ENCODE assay signal across 1 cellular context in the genomic region with DNA sequence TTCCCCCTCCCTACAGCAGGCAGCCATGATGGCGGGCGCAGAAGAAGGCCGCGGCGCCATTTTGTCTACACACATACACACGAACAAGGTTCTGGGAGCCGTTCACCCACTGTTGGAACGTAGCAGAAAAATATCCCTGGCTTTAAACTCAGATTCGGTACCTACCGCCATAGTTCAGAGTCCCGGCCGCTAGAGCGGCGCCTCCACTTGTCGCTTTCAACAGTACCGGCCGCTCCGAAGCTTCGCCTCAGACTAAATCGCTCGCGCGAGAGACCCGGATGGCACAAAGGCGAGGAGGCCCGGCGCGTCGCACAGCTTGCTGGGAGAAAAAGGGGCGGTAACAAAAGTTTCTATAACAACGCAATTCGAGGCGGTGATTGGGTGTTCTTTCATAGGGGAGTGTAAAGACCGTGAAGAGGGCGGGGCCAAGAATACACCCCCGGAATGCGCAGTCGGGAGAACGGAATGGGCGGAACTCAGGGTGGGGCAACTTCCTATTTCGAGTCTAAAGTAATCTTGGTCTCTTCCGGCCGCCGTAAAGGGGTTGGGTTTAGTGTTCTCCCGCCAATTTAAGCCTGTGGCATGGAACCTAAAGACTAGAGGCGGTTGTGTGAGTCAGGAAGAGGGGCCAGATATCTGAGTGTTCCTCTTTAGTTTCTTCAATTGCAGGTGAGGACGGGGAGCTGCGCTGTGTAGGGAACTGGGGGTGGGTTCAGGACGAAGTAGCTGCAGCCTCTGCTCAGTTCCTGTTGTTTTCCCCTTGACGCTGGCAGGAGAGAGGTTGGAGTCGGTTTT.
TF ChIP-seq lines count a peak whose summit lies in the region.

A gene with protein sequence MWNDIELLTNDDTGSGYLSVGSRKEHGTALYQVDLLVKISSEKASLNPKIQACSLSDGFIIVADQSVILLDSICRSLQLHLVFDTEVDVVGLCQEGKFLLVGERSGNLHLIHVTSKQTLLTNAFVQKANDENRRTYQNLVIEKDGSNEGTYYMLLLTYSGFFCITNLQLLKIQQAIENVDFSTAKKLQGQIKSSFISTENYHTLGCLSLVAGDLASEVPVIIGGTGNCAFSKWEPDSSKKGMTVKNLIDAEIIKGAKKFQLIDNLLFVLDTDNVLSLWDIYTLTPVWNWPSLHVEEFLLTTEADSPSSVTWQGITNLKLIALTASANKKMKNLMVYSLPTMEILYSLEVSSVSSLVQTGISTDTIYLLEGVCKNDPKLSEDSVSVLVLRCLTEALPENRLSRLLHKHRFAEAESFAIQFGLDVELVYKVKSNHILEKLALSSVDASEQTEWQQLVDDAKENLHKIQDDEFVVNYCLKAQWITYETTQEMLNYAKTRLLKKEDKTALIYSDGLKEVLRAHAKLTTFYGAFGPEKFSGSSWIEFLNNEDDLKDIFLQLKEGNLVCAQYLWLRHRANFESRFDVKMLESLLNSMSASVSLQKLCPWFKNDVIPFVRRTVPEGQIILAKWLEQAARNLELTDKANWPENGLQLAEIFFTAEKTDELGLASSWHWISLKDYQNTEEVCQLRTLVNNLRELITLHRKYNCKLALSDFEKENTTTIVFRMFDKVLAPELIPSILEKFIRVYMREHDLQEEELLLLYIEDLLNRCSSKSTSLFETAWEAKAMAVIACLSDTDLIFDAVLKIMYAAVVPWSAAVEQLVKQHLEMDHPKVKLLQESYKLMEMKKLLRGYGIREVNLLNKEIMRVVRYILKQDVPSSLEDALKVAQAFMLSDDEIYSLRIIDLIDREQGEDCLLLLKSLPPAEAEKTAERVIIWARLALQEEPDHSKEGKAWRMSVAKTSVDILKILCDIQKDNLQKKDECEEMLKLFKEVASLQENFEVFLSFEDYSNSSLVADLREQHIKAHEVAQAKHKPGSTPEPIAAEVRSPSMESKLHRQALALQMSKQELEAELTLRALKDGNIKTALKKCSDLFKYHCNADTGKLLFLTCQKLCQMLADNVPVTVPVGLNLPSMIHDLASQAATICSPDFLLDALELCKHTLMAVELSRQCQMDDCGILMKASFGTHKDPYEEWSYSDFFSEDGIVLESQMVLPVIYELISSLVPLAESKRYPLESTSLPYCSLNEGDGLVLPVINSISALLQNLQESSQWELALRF (N-terminal part only) (plus strand): TSS at position 567 of the 795 bp plus-strand sequence. CDS start 2,815 bp downstream, outside the sequence.
TSS of gene RSRC2 (minus strand) at position 254 of the 795 bp plus-strand sequence. CDS start at position 171, 83 bp downstream.

TF ChIP-seq in HEK293, 187 proteins besides CTCF, POLR2A, EP300 and RAD21 (continued from another document and continues in another):
- TF ChIP-seq ZNF280C (tag by site-specific recombination; IDR thresholded peaks at IDR 0.05) = no peak
- TF ChIP-seq ZSCAN30 (tag by site-specific recombination; IDR thresholded peaks at IDR 0.05) = peak; percentile 72
- TF ChIP-seq ZNF398 (tag by site-specific recombination; IDR thresholded peaks at IDR 0.05) = 0 out of 2 replicates have a peak, but pooled peaks have one; percentile 8
- no peak for TF ChIP-seq ZNF18 (tag by site-specific recombination; IDR thresholded peaks at IDR 0.05)
- TF ChIP-seq ZNF274 (IDR thresholded peaks at IDR 0.05; ENCODE audit: low read length) = no peak
- TF ChIP-seq ZNF274 (tag by site-specific recombination; IDR thresholded peaks at IDR 0.05; ENCODE audit: borderline replicate concordance) = no peak
- TF ChIP-seq ZFP69B (tag by site-specific recombination; IDR thresholded peaks at IDR 0.05) = peak; percentile 65
- TF ChIP-seq ZBTB7A (tag by site-specific recombination; IDR thresholded peaks at IDR 0.05; ENCODE audit: low read depth) = no peak
- no peak for TF ChIP-seq ZNF768 (tag by site-specific recombination; IDR thresholded peaks at IDR 0.05)
- TF ChIP-seq ZBTB49 (tag by site-specific recombination; IDR thresholded peaks at IDR 0.05; ENCODE audit: low read depth) = no peak
- no peak for TF ChIP-seq ZNF510 (tag by site-specific recombination; IDR thresholded peaks at IDR 0.05; ENCODE audit: insufficient replicate concordance)
- TF ChIP-seq ZNF155 (tag by site-specific recombination; IDR thresholded peaks at IDR 0.05) = no peak
- TF ChIP-seq ZNF157 (tag by site-specific recombination; IDR thresholded peaks at IDR 0.05) = no peak
- TF ChIP-seq SCRT1 (tag by site-specific recombination; IDR thresholded peaks at IDR 0.05; ENCODE audit: borderline replicate concordance) = peak; percentile 84
- no peak for TF ChIP-seq ZNF670 (tag by site-specific recombination; IDR thresholded peaks at IDR 0.05; ENCODE audit: low read depth)
- TF ChIP-seq ZNF404 (tag by site-specific recombination; IDR thresholded peaks at IDR 0.05) = no peak
- no peak for TF ChIP-seq ZNF654 (tag by site-specific recombination; IDR thresholded peaks at IDR 0.05; ENCODE audit: low read depth)
- TF ChIP-seq, protein P1, sequence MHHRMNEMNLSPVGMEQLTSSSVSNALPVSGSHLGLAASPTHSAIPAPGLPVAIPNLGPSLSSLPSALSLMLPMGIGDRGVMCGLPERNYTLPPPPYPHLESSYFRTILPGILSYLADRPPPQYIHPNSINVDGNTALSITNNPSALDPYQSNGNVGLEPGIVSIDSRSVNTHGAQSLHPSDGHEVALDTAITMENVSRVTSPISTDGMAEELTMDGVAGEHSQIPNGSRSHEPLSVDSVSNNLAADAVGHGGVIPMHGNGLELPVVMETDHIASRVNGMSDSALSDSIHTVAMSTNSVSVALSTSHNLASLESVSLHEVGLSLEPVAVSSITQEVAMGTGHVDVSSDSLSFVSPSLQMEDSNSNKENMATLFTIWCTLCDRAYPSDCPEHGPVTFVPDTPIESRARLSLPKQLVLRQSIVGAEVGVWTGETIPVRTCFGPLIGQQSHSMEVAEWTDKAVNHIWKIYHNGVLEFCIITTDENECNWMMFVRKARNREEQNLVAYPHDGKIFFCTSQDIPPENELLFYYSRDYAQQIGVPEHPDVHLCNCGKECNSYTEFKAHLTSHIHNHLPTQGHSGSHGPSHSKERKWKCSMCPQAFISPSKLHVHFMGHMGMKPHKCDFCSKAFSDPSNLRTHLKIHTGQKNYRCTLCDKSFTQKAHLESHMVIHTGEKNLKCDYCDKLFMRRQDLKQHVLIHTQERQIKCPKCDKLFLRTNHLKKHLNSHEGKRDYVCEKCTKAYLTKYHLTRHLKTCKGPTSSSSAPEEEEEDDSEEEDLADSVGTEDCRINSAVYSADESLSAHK (tag by site-specific recombination; IDR thresholded peaks at IDR 0.05) = no peak
- TF ChIP-seq ZNF660 (tag by site-specific recombination; IDR thresholded peaks at IDR 0.05) = peak; percentile 78
- peak; percentile 96 for TF ChIP-seq SCRT2 (tag by site-specific recombination; IDR thresholded peaks at IDR 0.05)
- TF ChIP-seq ZNF548 (tag by site-specific recombination; IDR thresholded peaks at IDR 0.05) = no peak
- TF ChIP-seq ZNF473 (tag by site-specific recombination; IDR thresholded peaks at IDR 0.05) = no peak
- no peak for TF ChIP-seq ZNF549 (tag by site-specific recombination; IDR thresholded peaks at IDR 0.05)
- no peak for TF ChIP-seq ZNF221 (tag by site-specific recombination; IDR thresholded peaks at IDR 0.05; ENCODE audit: borderline replicate concordance)
- TF ChIP-seq, protein P2, sequence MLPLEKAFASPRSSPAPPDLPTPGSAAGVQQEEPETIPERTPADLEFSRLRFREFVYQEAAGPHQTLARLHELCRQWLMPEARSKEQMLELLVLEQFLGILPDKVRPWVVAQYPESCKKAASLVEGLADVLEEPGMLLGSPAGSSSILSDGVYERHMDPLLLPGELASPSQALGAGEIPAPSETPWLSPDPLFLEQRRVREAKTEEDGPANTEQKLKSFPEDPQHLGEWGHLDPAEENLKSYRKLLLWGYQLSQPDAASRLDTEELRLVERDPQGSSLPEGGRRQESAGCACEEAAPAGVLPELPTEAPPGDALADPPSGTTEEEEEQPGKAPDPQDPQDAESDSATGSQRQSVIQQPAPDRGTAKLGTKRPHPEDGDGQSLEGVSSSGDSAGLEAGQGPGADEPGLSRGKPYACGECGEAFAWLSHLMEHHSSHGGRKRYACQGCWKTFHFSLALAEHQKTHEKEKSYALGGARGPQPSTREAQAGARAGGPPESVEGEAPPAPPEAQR (tag by site-specific recombination; IDR thresholded peaks at IDR 0.05) = no peak
- TF ChIP-seq ZNF514 (tag by site-specific recombination; IDR thresholded peaks at IDR 0.05) = no peak
- no peak for TF ChIP-seq ZNF214 (tag by site-specific recombination; IDR thresholded peaks at IDR 0.05; ENCODE audit: borderline replicate concordance)
- TF ChIP-seq ZNF2 (tag by site-specific recombination; IDR thresholded peaks at IDR 0.05) = peak; percentile 67
- TF ChIP-seq ATF2 (tag by site-specific recombination; IDR thresholded peaks at IDR 0.05; ENCODE audit: low read depth) = no peak
- no peak for TF ChIP-seq ZNF621 (tag by site-specific recombination; IDR thresholded peaks at IDR 0.05)
- TF ChIP-seq ZNF704 (tag by site-specific recombination; IDR thresholded peaks at IDR 0.05) = no peak
- TF ChIP-seq KLF16 (tag by site-specific recombination; IDR thresholded peaks at IDR 0.05) = peak; percentile 84
- peak; percentile 22 for TF ChIP-seq SETDB1 (IDR thresholded peaks at IDR 0.05; ENCODE audit: insufficient read length, low read length)
- TF ChIP-seq ZNF560 (tag by site-specific recombination; IDR thresholded peaks at IDR 0.05; ENCODE audit: borderline replicate concordance) = no peak
- TF ChIP-seq GFI1B (tag by site-specific recombination; IDR thresholded peaks at IDR 0.05) = no peak
